11 cellular contexts compared by ENCODE assay signal in the genomic region with DNA sequence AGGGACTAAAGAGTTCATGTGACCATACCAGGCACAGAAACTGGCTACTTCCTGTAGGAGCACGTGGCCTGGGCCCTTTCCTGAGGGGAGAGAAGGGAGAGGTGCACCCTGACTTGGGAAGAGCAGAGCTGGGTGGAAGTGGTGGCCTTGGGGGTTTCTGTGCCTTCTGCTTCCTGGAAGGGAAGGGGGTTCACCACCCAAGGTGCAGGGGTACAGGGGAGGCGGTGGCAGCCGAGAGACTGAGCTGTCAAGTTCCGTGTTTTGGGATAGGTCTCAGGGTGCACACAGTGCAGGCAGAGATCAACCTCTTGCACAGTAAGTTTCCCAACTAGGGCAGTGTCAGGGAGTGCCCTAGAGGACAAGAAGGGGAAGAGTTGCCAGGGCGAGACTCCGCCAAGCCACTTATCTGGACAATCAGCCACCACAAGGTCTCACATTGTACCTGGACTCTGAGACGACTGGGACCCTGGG. TPM values are rescaled to one million over a fixed set of nuclear protein-coding genes. Genes with fewer than 3 reads are reported as not detected.
DNase-seq lines count a peak whose midpoint lies in the region; ATAC-seq and TF ChIP-seq lines count a peak whose summit lies in the region.
"Had no signal": no experiment of that assay in that cellular context is flagged by ENCODE, and none has a peak within 500 bp of the region (broad histone marks: within the 10 kb centered on the region; RNA-seq: fewer than 3 reads in every experiment).

No MANE protein-coding gene starts in this region.

- TF ChIP-seq EP300 in upper lobe of left lung (IDR thresholded peaks at IDR 0.05) = no peak

- peak overlapping the region; percentile 78 to 97 for H3K27ac Mint-ChIP-seq in activated naive CD4-positive, alpha-beta T cell treated with anti-CD3 and anti-CD28 coated beads, Interleukin-2, amount 50 U/mL, for 72 hours
- H3K27ac Mint-ChIP-seq in activated naive CD4-positive, alpha-beta T cell treated with anti-CD3 and anti-CD28 coated beads, Interleukin-2, amount 10 ng/mL, durations not matched to agents 7 days and 5 days = no peak overlapping the region
- peak overlapping the region; percentile 76 for H3K27ac Mint-ChIP-seq in activated T-helper 17 cell treated with anti-CD3 and anti-CD28 coated beads, Interleukin-2, amount 50 U/mL, for 72 hours
- no peak overlapping the region for H3K27ac Mint-ChIP-seq in Calu3 (ENCODE audit: unreplicated experiment)

- TF ChIP-seq CTCF in lower lobe of right lung (IDR thresholded peaks at IDR 0.05) (no peak), upper lobe of left lung (IDR thresholded peaks at IDR 0.05) (no peak), GM13976 (IDR thresholded peaks at IDR 0.05; ENCODE audit: borderline replicate concordance, control extremely low read depth, extremely low read depth, insufficient read depth, missing control alignments) (no peak), prostate gland (IDR thresholded peaks at IDR 0.05) (no peak), Calu3 (IDR thresholded peaks at IDR 0.05; ENCODE audit: unreplicated experiment) (no peak)

- CTCF ChIA-PET in activated naive CD4-positive, alpha-beta T cell treated with anti-CD3 and anti-CD28 coated beads, Interleukin-2, amount 10 ng/mL, durations not matched to agents 7 days and 5 days (lab: Charles Lee) = no interaction called here
- CTCF ChIA-PET in Calu3 (lab: Charles Lee) = no interaction called here

- no peaks in the 10 kb centered on the region for H3K27me3 Mint-ChIP-seq in activated naive CD4-positive, alpha-beta T cell treated with anti-CD3 and anti-CD28 coated beads, Interleukin-2, amount 10 ng/mL, durations not matched to agents 7 days and 5 days
- no peaks in the 10 kb centered on the region for H3K27me3 Mint-ChIP-seq in activated T-helper 17 cell treated with anti-CD3 and anti-CD28 coated beads, Interleukin-2, amount 50 U/mL, for 72 hours
- H3K27me3 Mint-ChIP-seq in Calu3 (ENCODE audit: unreplicated experiment) = no peaks in the 10 kb centered on the region

- intact Hi-C loops in lower lobe of right lung (cut with DNase I) (no loop called here), prostate gland (cut with DNase I) (no loop called here), Calu3 (cut with micrococcal nuclease; ENCODE audit: unreplicated experiment) (no loop called here)

- in situ Hi-C loops in GM13976 (cut with MboI; ENCODE audit: low sequenced_read_pairs, unreplicated experiment) = loop anchor here (10.0 kb wide), 1 partner anchor 146 kb away; no protein-coding TSS in a partner anchor

- H3K36me3 Mint-ChIP-seq in activated naive CD4-positive, alpha-beta T cell treated with anti-CD3 and anti-CD28 coated beads, Interleukin-2, amount 50 U/mL, for 72 hours = peaks cover 0 to 4% of the 10 kb centered on the region in 2 donors
- peaks cover 30% of the 10 kb centered on the region for H3K36me3 Mint-ChIP-seq in activated naive CD4-positive, alpha-beta T cell treated with anti-CD3 and anti-CD28 coated beads, Interleukin-2, amount 10 ng/mL, durations not matched to agents 7 days and 5 days
- peaks cover 40% of the 10 kb centered on the region for H3K36me3 Mint-ChIP-seq in activated T-helper 17 cell treated with anti-CD3 and anti-CD28 coated beads, Interleukin-2, amount 50 U/mL, for 72 hours (ENCODE audit: low read depth)
- peaks cover 6% of the 10 kb centered on the region for H3K36me3 Mint-ChIP-seq in Calu3 (ENCODE audit: insufficient read depth, unreplicated experiment)

- H3K9me3 ChIP-seq in lower lobe of right lung (no peaks in the 10 kb centered on the region), upper lobe of left lung (no peaks in the 10 kb centered on the region), prostate gland (no peaks in the 10 kb centered on the region)

- 50 to 71% methylated on average over 7 of the region's 7 CpGs for WGBS in upper lobe of left lung, 2 donors
- 65% methylated on average over 7 of the region's 7 CpGs for WGBS in prostate gland

- H3K36me3 ChIP-seq in lower lobe of right lung (peaks cover 43% of the 10 kb centered on the region), upper lobe of left lung (peaks cover 25 to 45% (median 41%) of the 10 kb centered on the region in 4 donors), prostate gland (peaks cover 10 to 23% of the 10 kb centered on the region in 2 donors)

- H3K27ac ChIP-seq in lower lobe of right lung (peak overlapping the region; percentile 53), upper lobe of left lung (peak overlapping the region in 1 of 4 donors; percentile 49), prostate gland (no peak overlapping the region)

- BruUV-seq in Calu3 (replicated peaks; lab: Mats Ljungman, UMichigan) = no TSS peak

- H3K27me3 ChIP-seq in lower lobe of right lung (ENCODE audit: low read depth) (no peaks in the 10 kb centered on the region), upper lobe of left lung (no peaks in the 10 kb centered on the region), prostate gland (replicated peaks; ENCODE audit: insufficient read depth) (no peaks in the 10 kb centered on the region)

- H3K4me1 ChIP-seq in lower lobe of right lung (no peaks in the 10 kb centered on the region), upper lobe of left lung (peaks cover 0 to 6% (median 0%) of the 10 kb centered on the region in 4 donors), prostate gland (replicated peaks) (no peaks in the 10 kb centered on the region)

- no peak overlapping the region for H3K4me3 ChIP-seq in lower lobe of right lung
- H3K4me3 ChIP-seq in upper lobe of left lung = no peak overlapping the region
- H3K4me3 ChIP-seq in prostate gland = no peak overlapping the region

- peaks cover 8% of the 10 kb centered on the region for H3K4me1 Mint-ChIP-seq in activated naive CD4-positive, alpha-beta T cell treated with anti-CD3 and anti-CD28 coated beads, Interleukin-2, amount 10 ng/mL, durations not matched to agents 7 days and 5 days
- H3K4me1 Mint-ChIP-seq in activated T-helper 17 cell treated with anti-CD3 and anti-CD28 coated beads, Interleukin-2, amount 50 U/mL, for 72 hours = peaks cover 9% of the 10 kb centered on the region
- H3K4me1 Mint-ChIP-seq in Calu3 (ENCODE audit: low read depth, unreplicated experiment) = no peaks in the 10 kb centered on the region

- no peak for DNase-seq in activated naive CD4-positive, alpha-beta T cell treated with anti-CD3 and anti-CD28 coated beads, Interleukin-2, amount 50 U/mL, for 72 hours (ENCODE audit: low spot score in 2 of 2)
- DNase-seq in activated naive CD4-positive, alpha-beta T cell treated with anti-CD3 and anti-CD28 coated beads, Interleukin-2, amount 10 ng/mL, durations not matched to agents 7 days and 5 days = no peak
- DNase-seq in lower lobe of right lung = peak; percentile 75
- DNase-seq in upper lobe of left lung = peak in 1 of 2 donors; percentile 67
- DNase-seq in GM13976 (ENCODE audit: low spot score) = no peak
- DNase-seq in prostate gland (ENCODE audit: low spot score) = no peak
- DNase-seq in Calu3 = no peak
- DNase-seq: activated CD4-positive, CD25-positive, alpha-beta regulatory T cell treated with anti-CD3 and anti-CD28 coated beads, Interleukin-2, amount 50 U/mL, for 72 hours; NCI-H1694; stimulated activated CD4-positive, alpha-beta T cell treated with anti-CD3 and anti-CD28 coated beads, Interleukin-4, amount 100 ng/mL, for 24 hours had no signal

- H3K9me3 Mint-ChIP-seq in activated naive CD4-positive, alpha-beta T cell treated with anti-CD3 and anti-CD28 coated beads, Interleukin-2, amount 50 U/mL, for 72 hours = no peaks in the 10 kb centered on the region
- H3K9me3 Mint-ChIP-seq in activated naive CD4-positive, alpha-beta T cell treated with anti-CD3 and anti-CD28 coated beads, Interleukin-2, amount 10 ng/mL, durations not matched to agents 7 days and 5 days = no peaks in the 10 kb centered on the region
- no peaks in the 10 kb centered on the region for H3K9me3 Mint-ChIP-seq in activated T-helper 17 cell treated with anti-CD3 and anti-CD28 coated beads, Interleukin-2, amount 50 U/mL, for 72 hours
- H3K9me3 Mint-ChIP-seq in Calu3 (ENCODE audit: low read depth, unreplicated experiment) = no peaks in the 10 kb centered on the region

- no peak for TF ChIP-seq POLR2A in upper lobe of left lung (IDR thresholded peaks at IDR 0.05)
- no peak for TF ChIP-seq POLR2A in prostate gland (IDR thresholded peaks at IDR 0.05)

- no peak for ATAC-seq in activated naive CD4-positive, alpha-beta T cell treated with anti-CD3 and anti-CD28 coated beads, Interleukin-2, amount 50 U/mL, for 72 hours
- ATAC-seq in activated T-helper 17 cell treated with anti-CD3 and anti-CD28 coated beads, Interleukin-2, amount 50 U/mL, for 72 hours (replicated peaks) = no peak
- ATAC-seq in lower lobe of right lung (peak; percentile 81 to 89), upper lobe of left lung (ENCODE audit: low FRiP score in 2 of 2) (peak; percentile 69 to 75)

- H3K4me3 Mint-ChIP-seq in activated naive CD4-positive, alpha-beta T cell treated with anti-CD3 and anti-CD28 coated beads, Interleukin-2, amount 10 ng/mL, durations not matched to agents 7 days and 5 days = no peak overlapping the region
- H3K4me3 Mint-ChIP-seq in activated T-helper 17 cell treated with anti-CD3 and anti-CD28 coated beads, Interleukin-2, amount 50 U/mL, for 72 hours = no peak overlapping the region
- H3K4me3 Mint-ChIP-seq in Calu3 (ENCODE audit: low read depth, unreplicated experiment) = no peak overlapping the region

RNA-seq across cellular contexts. Expression of a gene that starts 10.1 kb away (rescaled TPM):
- total RNA-seq in activated naive CD4-positive, alpha-beta T cell treated with anti-CD3 and anti-CD28 coated beads, Interleukin-2, amount 50 U/mL, for 72 hours = 10 to 100 TPM; 23.9 to 24.3 TPM
- total RNA-seq in activated T-helper 17 cell treated with anti-CD3 and anti-CD28 coated beads, Interleukin-2, amount 50 U/mL, for 72 hours = 10 to 100 TPM; 23.2 to 29.5 TPM
- 47.6 TPM for total RNA-seq in lower lobe of right lung
- 100 to 1,000 TPM in 1 of 6 donors, 10 to 100 TPM in 5; 30.6 to 116 (median 51.2) TPM for total RNA-seq in upper lobe of left lung
- total RNA-seq in prostate gland = 10 to 100 TPM; 26.4 to 60.4 TPM
- total RNA-seq in Calu3 (2022) = 12.6 and 14.6 TPM in 2 replicates

RNA-seq across cellular contexts. Expression of a gene that starts 11.0 kb away (rescaled TPM):
- 100 to 1,000 TPM; 149 to 176 TPM for total RNA-seq in activated naive CD4-positive, alpha-beta T cell treated with anti-CD3 and anti-CD28 coated beads, Interleukin-2, amount 50 U/mL, for 72 hours
- 100 to 1,000 TPM in 1 of 2 donors, 10 to 100 TPM in 1; 81.7 to 134 TPM for total RNA-seq in activated T-helper 17 cell treated with anti-CD3 and anti-CD28 coated beads, Interleukin-2, amount 50 U/mL, for 72 hours
- total RNA-seq in lower lobe of right lung = 60.4 TPM
- 10 to 100 TPM; 38.6 to 76.3 (median 63.3) TPM for total RNA-seq in upper lobe of left lung
- total RNA-seq in prostate gland = 100 to 1,000 TPM in 1 of 2 donors, 10 to 100 TPM in 1; 57.7 to 152 TPM
- total RNA-seq in Calu3 (2022) = 40.4 and 50.3 TPM in 2 replicates

RNA-seq across cellular contexts. Expression of a gene that starts 14.7 kb away (rescaled TPM):
- total RNA-seq in activated naive CD4-positive, alpha-beta T cell treated with anti-CD3 and anti-CD28 coated beads, Interleukin-2, amount 50 U/mL, for 72 hours = 10 to 100 TPM; 35.8 to 43.4 TPM
- total RNA-seq in activated T-helper 17 cell treated with anti-CD3 and anti-CD28 coated beads, Interleukin-2, amount 50 U/mL, for 72 hours = 10 to 100 TPM; 20.1 to 44.2 TPM
- total RNA-seq in lower lobe of right lung = 25.8 TPM
- 10 to 100 TPM; 16.8 to 23.5 (median 21.8) TPM for total RNA-seq in upper lobe of left lung
- total RNA-seq in prostate gland = 10 to 100 TPM; 17.5 to 19.3 TPM
- total RNA-seq in Calu3 (2022) = 23.5 and 24.1 TPM in 2 replicates

Comparison
In these comparisons a context has a peak if more than half of its experiments do, and no peak if none do; other contexts are left out.
1. H3K27ac Mint-ChIP-seq: peak in activated naive CD4-positive, alpha-beta T cell treated with anti-CD3 and anti-CD28 coated beads, Interleukin-2, amount 50 U/mL, for 72 hours (2 of 2) and activated T-helper 17 cell treated with anti-CD3 and anti-CD28 coated beads, Interleukin-2, amount 50 U/mL, for 72 hours (single experiment); none in activated naive CD4-positive, alpha-beta T cell treated with anti-CD3 and anti-CD28 coated beads, Interleukin-2, amount 10 ng/mL, durations not matched to agents 7 days and 5 days (single experiment) and Calu3 (single experiment).
2. ATAC-seq: peak in lower lobe of right lung (2 of 2) and upper lobe of left lung (2 of 2); none in activated naive CD4-positive, alpha-beta T cell treated with anti-CD3 and anti-CD28 coated beads, Interleukin-2, amount 50 U/mL, for 72 hours (0 of 2) and activated T-helper 17 cell treated with anti-CD3 and anti-CD28 coated beads, Interleukin-2, amount 50 U/mL, for 72 hours (single experiment).